ENCODE assay signal across 36 cellular contexts in the genomic region with DNA sequence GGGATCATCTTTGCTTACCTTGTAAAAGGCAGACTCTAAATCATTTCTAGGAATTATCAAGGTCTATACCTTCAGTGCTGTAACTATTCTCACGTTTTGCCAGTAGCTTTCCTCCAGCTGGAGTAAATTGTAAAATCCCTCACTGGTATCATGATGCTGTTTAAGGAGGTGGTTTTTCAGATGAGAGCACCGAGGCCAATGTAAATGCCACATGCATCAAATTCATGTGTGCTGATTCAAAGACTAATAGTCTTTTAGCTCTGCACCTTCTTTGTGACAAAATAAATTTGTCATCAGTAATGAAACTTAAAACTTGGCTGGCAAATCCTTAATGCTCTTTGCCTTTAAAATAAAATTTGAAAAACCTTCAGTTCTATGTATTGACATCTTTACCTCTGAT.
"Had no signal": no experiment of that assay in that cellular context is flagged by ENCODE, and none has a peak within 500 bp of the region (broad histone marks: within the 10 kb centered on the region; RNA-seq: fewer than 3 reads in every experiment).

No MANE protein-coding gene starts in this region.

- H3K4me1 Mint-ChIP-seq: activated B cell treated with CpG ODN at 0.5 μM for 24 hours; activated CD4-positive, alpha-beta T cell treated with anti-CD3 and anti-CD28 coated beads, Interleukin-2, amount 10 ng/mL, durations not matched to agents 24 days and 14 days; activated naive CD8-positive, alpha-beta T cell treated with anti-CD3 and anti-CD28 coated beads for 36 hours; activated T-helper 17 cell treated with anti-CD3 and anti-CD28 coated beads, Interleukin-2, amount 50 U/mL, for 72 hours; brain; central memory CD8-positive, alpha-beta T cell had no signal

- H3K9me3 Mint-ChIP-seq: activated B cell treated with CpG ODN at 0.5 μM for 24 hours; activated CD4-positive, alpha-beta memory T cell treated with anti-CD3 and anti-CD28 coated beads for 36 hours; activated CD4-positive, alpha-beta T cell treated with anti-CD3 and anti-CD28 coated beads, Interleukin-2, amount 10 ng/mL, durations not matched to agents 24 days and 14 days; activated CD8-positive, alpha-beta T cell treated with anti-CD3 and anti-CD28 coated beads for 36 hours; activated naive CD4-positive, alpha-beta T cell treated with anti-CD3 and anti-CD28 coated beads for 36 hours; activated naive CD8-positive, alpha-beta T cell treated with anti-CD3 and anti-CD28 coated beads for 36 hours; activated T-helper 1 cell treated with anti-CD3 and anti-CD28 coated beads, Interleukin-12 subunit alpha, Interleukin-12 subunit beta, Interleukin-2, Interleukin-4 antibody, amounts not matched to agents 30 ng/mL and 10 ng/mL and 1 ng/mL, durations not matched to agents 14 hours and 24 hours and 36 hours; activated T-helper 17 cell treated with anti-CD3 and anti-CD28 coated beads, Interleukin-2, amount 50 U/mL, for 72 hours; central memory CD8-positive, alpha-beta T cell; T-helper 1 cell treated with Interleukin-12 subunit alpha and Interleukin-12 subunit beta and Interleukin-4 antibody, amounts not matched to agents 30 μg/mL and 1 μg/mL, for 36 hours; T-helper 2 cell treated with Interferon-gamma antibody and Interleukin-4, amounts not matched to agents 5 μg/mL and 100 μg/mL, for 36 hours had no signal

- H3K36me3 Mint-ChIP-seq: activated CD4-positive, alpha-beta memory T cell treated with anti-CD3 and anti-CD28 coated beads for 36 hours; activated naive CD4-positive, alpha-beta T cell treated with anti-CD3 and anti-CD28 coated beads, Interleukin-2, amount 50 U/mL, for 72 hours; activated naive CD8-positive, alpha-beta T cell treated with anti-CD3 and anti-CD28 coated beads for 36 hours; brain had no signal

- H3K4me1 ChIP-seq: colonic mucosa had no signal

- ATAC-seq: activated CD8-positive, alpha-beta T cell treated with anti-CD3 and anti-CD28 coated beads for 36 hours; activated naive CD4-positive, alpha-beta T cell treated with anti-CD3 and anti-CD28 coated beads, Interleukin-2, amount 50 U/mL, for 72 hours; activated T-cell treated with anti-CD3 and anti-CD28 coated beads, Interleukin-2, amount 50 U/mL, for 4 hours; activated T-cell treated with anti-CD3 and anti-CD28 coated beads, Interleukin-2, amount 50 U/mL, for 72 hours; activated T-helper 17 cell treated with anti-CD3 and anti-CD28 coated beads, Interleukin-2, amount 50 U/mL, for 72 hours had no signal

- H3K27ac ChIP-seq: adrenal gland, cardiac muscle cell, colonic mucosa, VCaP had no signal

- H3K4me3 Mint-ChIP-seq: activated B cell treated with CpG ODN at 0.5 μM for 24 hours; activated CD4-positive, alpha-beta memory T cell treated with anti-CD3 and anti-CD28 coated beads for 36 hours; activated CD4-positive, alpha-beta T cell treated with anti-CD3 and anti-CD28 coated beads, Interleukin-2, amount 10 ng/mL, durations not matched to agents 24 days and 14 days; activated CD8-positive, alpha-beta T cell treated with anti-CD3 and anti-CD28 coated beads for 36 hours; activated naive CD4-positive, alpha-beta T cell treated with anti-CD3 and anti-CD28 coated beads for 36 hours; activated naive CD8-positive, alpha-beta T cell treated with anti-CD3 and anti-CD28 coated beads for 36 hours; activated T-cell treated with anti-CD3 and anti-CD28 coated beads, Interleukin-2, amount 50 U/mL, for 4 hours; activated T-cell treated with anti-CD3 and anti-CD28 coated beads, Interleukin-2, amount 50 U/mL, for 72 hours; activated T-helper 1 cell treated with anti-CD3 and anti-CD28 coated beads, Interleukin-12 subunit alpha, Interleukin-12 subunit beta, Interleukin-2, Interleukin-4 antibody, amounts not matched to agents 30 ng/mL and 10 ng/mL and 1 ng/mL, durations not matched to agents 14 hours and 24 hours and 36 hours; activated T-helper 17 cell treated with anti-CD3 and anti-CD28 coated beads, Interleukin-2, amount 50 U/mL, for 72 hours; brain; central memory CD8-positive, alpha-beta T cell; T-helper 1 cell treated with Interleukin-12 subunit alpha and Interleukin-12 subunit beta and Interleukin-4 antibody, amounts not matched to agents 30 μg/mL and 1 μg/mL, for 36 hours; T-helper 2 cell treated with Interferon-gamma antibody and Interleukin-4, amounts not matched to agents 5 μg/mL and 100 μg/mL, for 36 hours had no signal

- H3K27ac Mint-ChIP-seq: activated B cell treated with CpG ODN at 0.5 μM for 24 hours; activated CD4-positive, alpha-beta memory T cell treated with anti-CD3 and anti-CD28 coated beads for 36 hours; activated CD4-positive, alpha-beta T cell treated with anti-CD3 and anti-CD28 coated beads, Interleukin-2, amount 10 ng/mL, durations not matched to agents 24 days and 14 days; activated CD8-positive, alpha-beta T cell treated with anti-CD3 and anti-CD28 coated beads for 36 hours; activated naive CD4-positive, alpha-beta T cell treated with anti-CD3 and anti-CD28 coated beads for 36 hours; activated naive CD4-positive, alpha-beta T cell treated with anti-CD3 and anti-CD28 coated beads, Interleukin-2, amount 50 U/mL, for 72 hours; activated naive CD8-positive, alpha-beta T cell treated with anti-CD3 and anti-CD28 coated beads for 36 hours; activated T-cell treated with anti-CD3 and anti-CD28 coated beads, Interleukin-2, amount 50 U/mL, for 72 hours; activated T-helper 1 cell treated with anti-CD3 and anti-CD28 coated beads, Interleukin-12 subunit alpha, Interleukin-12 subunit beta, Interleukin-2, Interleukin-4 antibody, amounts not matched to agents 30 ng/mL and 10 ng/mL and 1 ng/mL, durations not matched to agents 14 hours and 24 hours and 36 hours; activated T-helper 17 cell treated with anti-CD3 and anti-CD28 coated beads, Interleukin-2, amount 50 U/mL, for 72 hours; brain; T-helper 1 cell treated with Interleukin-12 subunit alpha and Interleukin-12 subunit beta and Interleukin-4 antibody, amounts not matched to agents 30 μg/mL and 1 μg/mL, for 36 hours; T-helper 2 cell treated with Interferon-gamma antibody and Interleukin-4, amounts not matched to agents 5 μg/mL and 100 μg/mL, for 36 hours had no signal

- H3K36me3 ChIP-seq: adrenal gland, cardiac muscle cell, colonic mucosa had no signal

- H3K4me3 ChIP-seq: adrenal gland, cardiac muscle cell, colonic mucosa had no signal

- DNase-seq: activated B cell treated with CpG ODN at 0.5 μM for 24 hours; activated CD4-positive, alpha-beta memory T cell treated with anti-CD3 and anti-CD28 coated beads for 36 hours; activated CD4-positive, alpha-beta T cell treated with anti-CD3 and anti-CD28 coated beads for 4 hours; activated CD4-positive, alpha-beta T cell treated with anti-CD3 and anti-CD28 coated beads, Interleukin-2, amount 10 ng/mL, durations not matched to agents 24 days and 14 days; activated CD4-positive, alpha-beta T cell treated with anti-CD3 and anti-CD28 coated beads, Interleukin-2, amount 50 U/mL, for 1 hour; activated CD4-positive, alpha-beta T cell treated with anti-CD3 and anti-CD28 coated beads, Interleukin-2, amount 50 U/mL, for 4 hours; activated CD4-positive, CD25-positive, alpha-beta regulatory T cell treated with anti-CD3 and anti-CD28 coated beads, Interleukin-2, amount 50 U/mL, for 72 hours; activated CD8-positive, alpha-beta memory T cell treated with anti-CD3 and anti-CD28 coated beads, Interleukin-2, amount 50 U/mL, for 4 hours; activated CD8-positive, alpha-beta T cell treated with anti-CD3 and anti-CD28 coated beads for 36 hours; activated effector memory CD4-positive, alpha-beta T cell treated with anti-CD3 and anti-CD28 coated beads, Interleukin-2, amount 50 U/mL, for 16 hours; activated gamma-delta T cell treated with Interleukin-2 at 50 U/mL for 16 hours; activated naive CD4-positive, alpha-beta T cell; activated naive CD4-positive, alpha-beta T cell treated with anti-CD3 and anti-CD28 coated beads for 36 hours; activated naive CD4-positive, alpha-beta T cell treated with anti-CD3 and anti-CD28 coated beads, Interleukin-2, amount 50 U/mL, for 16 hours; activated naive CD8-positive, alpha-beta T cell treated with anti-CD3 and anti-CD28 coated beads for 36 hours; activated T-cell treated with anti-CD3 and anti-CD28 coated beads for 4 hours; activated T-cell treated with anti-CD3 and anti-CD28 coated beads, Interleukin-2, amount 50 U/mL, for 1 hour; activated T-cell treated with anti-CD3 and anti-CD28 coated beads, Interleukin-2, amount 50 U/mL, for 4 hours; activated T-cell treated with anti-CD3 and anti-CD28 coated beads, Interleukin-2, amount 50 U/mL, for 72 hours; adrenal gland; amniotic stem cell; aorta; caudate nucleus; cerebellar nuclear complex; colonic mucosa; T-helper 2 cell; T-helper 9 cell had no signal

- H3K27me3 Mint-ChIP-seq: activated naive CD8-positive, alpha-beta T cell treated with anti-CD3 and anti-CD28 coated beads for 36 hours had no signal

- H3K27me3 ChIP-seq: adrenal gland, cardiac muscle cell, colonic mucosa had no signal
